8 cellular contexts compared by ENCODE assay signal in genomic region chr6:122726649-122727048, GRCh38. TPM values are rescaled to one million over a fixed set of nuclear protein-coding genes. Genes with fewer than 3 reads are reported as not detected.
DNase-seq lines count a peak whose midpoint lies in the region; ATAC-seq, FAIRE-seq and TF ChIP-seq lines count a peak whose summit lies in the region.
"Had no signal": no experiment of that assay in that cellular context is flagged by ENCODE, and none has a peak within 500 bp of the region (broad histone marks: within the 10 kb centered on the region; RNA-seq: fewer than 3 reads in every experiment).

No MANE protein-coding gene starts in this region.

- H3K4me1 Mint-ChIP-seq in neural crest cell = peaks cover 12% of the 10 kb centered on the region

- no peaks in the 10 kb centered on the region for H3K4me1 ChIP-seq in effector memory CD4-positive, alpha-beta T cell (ENCODE audit: control insufficient read depth, insufficient read depth, low read length, poor library complexity, severe bottlenecking)

- no peaks in the 10 kb centered on the region for H3K36me3 ChIP-seq in effector memory CD4-positive, alpha-beta T cell (ENCODE audit: control insufficient read depth, insufficient read depth, low read length)

- DNase-seq in GM12892 (ENCODE audit: insufficient read length) = no peak
- peak; percentile 43 for DNase-seq in astrocyte of the hippocampus (ENCODE audit: low read depth, low spot score)
- no peak for DNase-seq in neural crest cell (ENCODE audit: low read depth, low spot score)
- DNase-seq in effector memory CD4-positive, alpha-beta T cell = no peak

- FAIRE-seq in GM12892 (lab: Jason Lieb, UNC) = peak; percentile 42

- H3K27ac ChIP-seq in effector memory CD4-positive, alpha-beta T cell (ENCODE audit: insufficient read depth, low read length, poor library complexity, severe bottlenecking) = no peak overlapping the region

- TF ChIP-seq CTCF in LNCAP (IDR thresholded peaks at IDR 0.05) = peak; percentile 59
- peak; percentile 65 for TF ChIP-seq CTCF in neural crest cell (conservative IDR thresholded peaks at IDR 0.05)

- no peaks in the 10 kb centered on the region for H3K27me3 Mint-ChIP-seq in neural crest cell (ENCODE audit: low read depth)

- H3K27ac Mint-ChIP-seq in neural crest cell (ENCODE audit: unreplicated experiment) = no peak overlapping the region

- no peak for TF ChIP-seq POLR2A in GM12892 (IDR thresholded peaks at IDR 0.05; ENCODE audit: low read depth, low read length)

- no peaks in the 10 kb centered on the region for H3K9me3 ChIP-seq in effector memory CD4-positive, alpha-beta T cell (ENCODE audit: control insufficient read depth, low read length)

- no peaks in the 10 kb centered on the region for H3K9me3 Mint-ChIP-seq in neural crest cell

- H3K4me3 Mint-ChIP-seq in neural crest cell = no peak overlapping the region

- H3K36me3 Mint-ChIP-seq in neural crest cell (ENCODE audit: low read depth) = no peaks in the 10 kb centered on the region

- H3K4me3 ChIP-seq in effector memory CD4-positive, alpha-beta T cell (ENCODE audit: insufficient read depth, low read depth, low read length, poor library complexity, severe bottlenecking) = no peak overlapping the region

- ATAC-seq in HG03135 (IDR thresholded peaks at IDR 0.05; ENCODE audit: unreplicated experiment) (no peak), GM19452 (IDR thresholded peaks at IDR 0.05; ENCODE audit: unreplicated experiment) (no peak)

- H3K27me3 ChIP-seq in effector memory CD4-positive, alpha-beta T cell (replicated peaks; ENCODE audit: control insufficient read depth, insufficient read depth, low read length, poor library complexity, severe bottlenecking) = no peaks in the 10 kb centered on the region

RNA-seq across cellular contexts. Expression of gene FABP7, which starts 52.9 kb away (rescaled TPM):
- not detected for polyA plus RNA-seq in GM12892 (2012; ENCODE audit: missing spikeins)
- total RNA-seq in neural crest cell = 246 and 256 TPM in 2 replicates
- total RNA-seq: mononuclear cell had no signal
